ENCODE assay signal across 25 cellular contexts in genomic region chr9:93260290-93261066, GRCh38.
DNase-seq lines count a peak whose midpoint lies in the region; ATAC-seq and TF ChIP-seq lines count a peak whose summit lies in the region.
"Had no signal": no experiment of that assay in that cellular context is flagged by ENCODE, and none has a peak within 500 bp of the region (broad histone marks: within the 10 kb centered on the region; RNA-seq: fewer than 3 reads in every experiment).

No MANE protein-coding gene starts in this region.

- POLR2A ChIA-PET in SK-N-SH (lab: Yijun Ruan, JAX) (no interaction called here), PC-3 (lab: Charles Lee; ENCODE audit: unreplicated experiment) (no interaction called here)
- POLR2A ChIA-PET in activated CD4-positive, alpha-beta memory T cell treated with anti-CD3 and anti-CD28 coated beads, Interleukin-2, amount 10 ng/mL, durations not matched to agents 7 days and 5 days (lab: Charles Lee): no interaction called here
- POLR2A ChIA-PET in CD4-positive, alpha-beta T cell (lab: Charles Lee): no interaction called here

- ATAC-seq in SK-N-SH treated with all-trans-retinoic acid at 6 μM for 48 hours (no peak), PC-3 (no peak)
- no peak for ATAC-seq in CD4-positive, alpha-beta T cell (ENCODE audit: poor library complexity)
- ATAC-seq: gastrocnemius medialis, mucosa of descending colon, right cardiac atrium had no signal

- WGBS in SK-N-SH (ENCODE audit: low lambda C conversion rate): 80% methylated on average over 8 of the region's 12 CpGs
- 87% methylated on average over 12 of the region's 12 CpGs for WGBS in smooth muscle cell (ENCODE audit: low lambda C conversion rate)

- H3K9me2 ChIP-seq in SK-N-SH: no peaks in the 10 kb centered on the region
- H3K9me2 ChIP-seq in PC-3 (replicated peaks; ENCODE audit: low read length): no peaks in the 10 kb centered on the region

- no peaks in the 10 kb centered on the region for H3K4me1 Mint-ChIP-seq in activated CD4-positive, alpha-beta memory T cell treated with anti-CD3 and anti-CD28 coated beads, Interleukin-2, amount 10 ng/mL, durations not matched to agents 7 days and 5 days
- H3K4me1 Mint-ChIP-seq in osteocyte (ENCODE audit: unreplicated experiment): no peaks in the 10 kb centered on the region
- H3K4me1 Mint-ChIP-seq in CD4-positive, alpha-beta T cell (ENCODE audit: low read depth): peaks cover 9% of the 10 kb centered on the region
- H3K4me1 Mint-ChIP-seq: B cell had no signal

- no peaks in the 10 kb centered on the region for H3K9me3 ChIP-seq in SK-N-SH
- H3K9me3 ChIP-seq in PC-3 (ENCODE audit: low read length): no peaks in the 10 kb centered on the region
- H3K9me3 ChIP-seq in CD4-positive, alpha-beta T cell (ENCODE audit: control insufficient read depth, low read length): no peaks in the 10 kb centered on the region
- no peaks in the 10 kb centered on the region for H3K9me3 ChIP-seq in smooth muscle cell (replicated peaks; ENCODE audit: low read depth)
- H3K9me3 ChIP-seq: Caco-2, gastrocnemius medialis, mucosa of descending colon had no signal

- no peaks in the 10 kb centered on the region for H3K36me3 Mint-ChIP-seq in activated CD4-positive, alpha-beta memory T cell treated with anti-CD3 and anti-CD28 coated beads, Interleukin-2, amount 10 ng/mL, durations not matched to agents 7 days and 5 days (ENCODE audit: low read depth)
- no peaks in the 10 kb centered on the region for H3K36me3 Mint-ChIP-seq in osteocyte (ENCODE audit: unreplicated experiment)
- H3K36me3 Mint-ChIP-seq in CD4-positive, alpha-beta T cell (ENCODE audit: low read depth): no peaks in the 10 kb centered on the region

- H3K4me1 ChIP-seq in SK-N-SH (ENCODE audit: control insufficient read depth in 1 of 2, insufficient read depth in 2 of 2, low read depth in 1 of 2, low read length in 1 of 2): no peaks in the 10 kb centered on the region
- peaks cover 10% of the 10 kb centered on the region for H3K4me1 ChIP-seq in PC-3 (ENCODE audit: insufficient read depth, low read length)
- H3K4me1 ChIP-seq in smooth muscle cell (ENCODE audit: low read depth): no peaks in the 10 kb centered on the region
- H3K4me1 ChIP-seq: Caco-2, neural progenitor cell had no signal

- H3K4me2 ChIP-seq in SK-N-SH (no peak overlapping the region), PC-3 (ENCODE audit: low read length) (no peak overlapping the region), smooth muscle cell (no peak overlapping the region)
- H3K4me2 ChIP-seq: neural progenitor cell had no signal

- peak; percentile 17 for DNase-seq in SK-N-SH
- peak; percentile 15 for DNase-seq in D341Med (ENCODE audit: low spot score)
- peak; percentile 13 for DNase-seq in activated CD4-positive, alpha-beta memory T cell treated with anti-CD3 and anti-CD28 coated beads, Interleukin-2, amount 10 ng/mL, durations not matched to agents 7 days and 5 days
- DNase-seq in osteocyte (ENCODE audit: extremely low spot score, unreplicated experiment): peak; percentile 75
- DNase-seq in PC-3: no peak
- DNase-seq in CD4-positive, alpha-beta T cell: no peak
- DNase-seq in smooth muscle cell (lab: John Stamatoyannopoulos, UW; ENCODE audit: unreplicated experiment): no peak
- DNase-seq: 8988T; amniotic stem cell; Caco-2; caudate nucleus; gastrocnemius medialis; KG1; NCI-H1694 treated with DMSO at 0.1 percent for 48 hours; RPMI8226; stimulated activated CD4-positive, alpha-beta T cell treated with anti-CD3 and anti-CD28 coated beads, Interleukin-1b, Interleukin-23, amount 100 ng/mL, for 48 hours; stimulated activated naive CD4-positive, alpha-beta T cell treated with Interleukin-2 at 50 U/mL for 16 hours; trophoblast cell had no signal

- H3K4me3 ChIP-seq in SK-N-SH (ENCODE audit: low read depth in 2 of 2, low read length in 1 of 2): no peak overlapping the region
- H3K4me3 ChIP-seq in PC-3 (ENCODE audit: low read length): no peak overlapping the region
- H3K4me3 ChIP-seq in smooth muscle cell: no peak overlapping the region
- H3K4me3 ChIP-seq: dorsolateral prefrontal cortex, gastrocnemius medialis, mucosa of descending colon, neural progenitor cell had no signal

- H3K36me3 ChIP-seq in SK-N-SH (replicated peaks in 1 of 2; ENCODE audit: control insufficient read depth in 1 of 2, insufficient read depth in 2 of 2, low read length in 1 of 2): no peaks in the 10 kb centered on the region
- no peaks in the 10 kb centered on the region for H3K36me3 ChIP-seq in PC-3 (ENCODE audit: low read depth, low read length)
- H3K36me3 ChIP-seq in smooth muscle cell (ENCODE audit: low read depth): no peaks in the 10 kb centered on the region
- H3K36me3 ChIP-seq: gastrocnemius medialis, neural progenitor cell had no signal

- H2AFZ ChIP-seq in SK-N-SH (ENCODE audit: low read depth): no peak overlapping the region
- H2AFZ ChIP-seq in PC-3 (ENCODE audit: low read length): no peak overlapping the region
- H2AFZ ChIP-seq in smooth muscle cell (ENCODE audit: low read depth): no peak overlapping the region
- H2AFZ ChIP-seq: neural progenitor cell had no signal

- H3K27ac ChIP-seq in SK-N-SH (ENCODE audit: low read depth in 2 of 2, low read length in 1 of 2) (no peak overlapping the region), PC-3 (ENCODE audit: low read length) (no peak overlapping the region), smooth muscle cell (ENCODE audit: low read depth) (no peak overlapping the region)
- H3K27ac ChIP-seq in CD4-positive, alpha-beta T cell (ENCODE audit: low read depth, low read length): no peak overlapping the region
- H3K27ac ChIP-seq: dorsolateral prefrontal cortex, epithelial cell of prostate, neural progenitor cell had no signal

- no peak overlapping the region for H3K27ac Mint-ChIP-seq in activated CD4-positive, alpha-beta memory T cell treated with anti-CD3 and anti-CD28 coated beads, Interleukin-2, amount 10 ng/mL, durations not matched to agents 7 days and 5 days
- no peak overlapping the region for H3K27ac Mint-ChIP-seq in osteocyte (ENCODE audit: unreplicated experiment)
- no peak overlapping the region for H3K27ac Mint-ChIP-seq in CD4-positive, alpha-beta T cell
- H3K27ac Mint-ChIP-seq: B cell had no signal

- H3K9me3 Mint-ChIP-seq in activated CD4-positive, alpha-beta memory T cell treated with anti-CD3 and anti-CD28 coated beads, Interleukin-2, amount 10 ng/mL, durations not matched to agents 7 days and 5 days: no peaks in the 10 kb centered on the region
- H3K9me3 Mint-ChIP-seq in osteocyte (ENCODE audit: unreplicated experiment): no peaks in the 10 kb centered on the region
- H3K9me3 Mint-ChIP-seq in CD4-positive, alpha-beta T cell: no peaks in the 10 kb centered on the region
- H3K9me3 Mint-ChIP-seq: neural progenitor cell had no signal

- CTCF ChIA-PET in SK-N-SH (lab: Yijun Ruan, JAX) (interaction anchor here (1.1 to 1.4 kb wide), 2 partner anchors 10 to 43 kb away, joined by 4 to 6 read pairs; no protein-coding TSS in a partner anchor), PC-3 (lab: Charles Lee) (no interaction called here)
- CTCF ChIA-PET in activated CD4-positive, alpha-beta memory T cell treated with anti-CD3 and anti-CD28 coated beads, Interleukin-2, amount 10 ng/mL, durations not matched to agents 7 days and 5 days (lab: Charles Lee): no interaction called here
- CTCF ChIA-PET in CD4-positive, alpha-beta T cell (lab: Charles Lee): no interaction called here

- H3K79me2 ChIP-seq in SK-N-SH (ENCODE audit: insufficient read depth) (no peaks in the 10 kb centered on the region), PC-3 (ENCODE audit: low read length) (no peaks in the 10 kb centered on the region), smooth muscle cell (ENCODE audit: low read depth) (no peaks in the 10 kb centered on the region)

- H4K20me1 ChIP-seq in SK-N-SH (ENCODE audit: insufficient read depth) (no peaks in the 10 kb centered on the region), PC-3 (ENCODE audit: low read length) (no peaks in the 10 kb centered on the region), smooth muscle cell (ENCODE audit: low read depth) (no peaks in the 10 kb centered on the region)

- no peak overlapping the region for H3K4me3 Mint-ChIP-seq in activated CD4-positive, alpha-beta memory T cell treated with anti-CD3 and anti-CD28 coated beads, Interleukin-2, amount 10 ng/mL, durations not matched to agents 7 days and 5 days
- H3K4me3 Mint-ChIP-seq in osteocyte (ENCODE audit: unreplicated experiment): no peak overlapping the region
- no peak overlapping the region for H3K4me3 Mint-ChIP-seq in CD4-positive, alpha-beta T cell
- H3K4me3 Mint-ChIP-seq: B cell, neural progenitor cell had no signal

- H3K27me3 ChIP-seq in SK-N-SH (ENCODE audit: insufficient read depth) (no peaks in the 10 kb centered on the region), PC-3 (ENCODE audit: low read length) (no peaks in the 10 kb centered on the region), smooth muscle cell (ENCODE audit: low read depth) (no peaks in the 10 kb centered on the region)
- H3K27me3 ChIP-seq in CD4-positive, alpha-beta T cell (ENCODE audit: control insufficient read depth, insufficient read depth, low read length): no peaks in the 10 kb centered on the region
- H3K27me3 ChIP-seq: dorsolateral prefrontal cortex, gastrocnemius medialis, neural progenitor cell had no signal

- TF ChIP-seq CTCF in SK-N-SH (IDR thresholded peaks at IDR 0.05) (no peak), osteocyte (IDR thresholded peaks at IDR 0.05) (no peak), PC-3 (conservative IDR thresholded peaks at IDR 0.05; ENCODE audit: low read depth, low read length) (no peak), smooth muscle cell (IDR thresholded peaks at IDR 0.05; ENCODE audit: borderline replicate concordance, insufficient read depth, poor library complexity, severe bottlenecking) (no peak)
- no peak for TF ChIP-seq CTCF in CD4-positive, alpha-beta T cell (IDR thresholded peaks at IDR 0.05)

- TF ChIP-seq EP300 in SK-N-SH (IDR thresholded peaks at IDR 0.05; ENCODE audit: borderline replicate concordance in 1 of 2, low read depth in 1 of 2, low read length in 1 of 2): no peak

- no peaks in the 10 kb centered on the region for H3K27me3 Mint-ChIP-seq in activated CD4-positive, alpha-beta memory T cell treated with anti-CD3 and anti-CD28 coated beads, Interleukin-2, amount 10 ng/mL, durations not matched to agents 7 days and 5 days
- H3K27me3 Mint-ChIP-seq in osteocyte (ENCODE audit: unreplicated experiment): no peaks in the 10 kb centered on the region
- no peaks in the 10 kb centered on the region for H3K27me3 Mint-ChIP-seq in CD4-positive, alpha-beta T cell
- H3K27me3 Mint-ChIP-seq: B cell had no signal

- TF ChIP-seq RAD21 in SK-N-SH (IDR thresholded peaks at IDR 0.05; ENCODE audit: low read length): no peak

- no peaks in the 10 kb centered on the region for H3F3A ChIP-seq in SK-N-SH (replicated peaks; ENCODE audit: insufficient read depth)
- no peaks in the 10 kb centered on the region for H3F3A ChIP-seq in PC-3 (ENCODE audit: low read length, unreplicated experiment)
- H3F3A ChIP-seq in smooth muscle cell (ENCODE audit: low read depth): no peaks in the 10 kb centered on the region

- H3K9ac ChIP-seq in SK-N-SH (no peak overlapping the region), PC-3 (ENCODE audit: low read length) (no peak overlapping the region), smooth muscle cell (ENCODE audit: low read depth) (no peak overlapping the region)
- H3K9ac ChIP-seq: neural progenitor cell had no signal

- BruUV-seq in PC-3 (replicated peaks; lab: Mats Ljungman, UMichigan): no TSS peak

- intact Hi-C loops in PC-3 (cut with micrococcal nuclease): no loop called here
- intact Hi-C loops in CD4-positive, alpha-beta T cell (cut with DNase I, micrococcal nuclease): no loop called here

Comparison
In these comparisons a context has a peak if more than half of its experiments do, and no peak if none do; other contexts are left out.
1. DNase-seq: peak in SK-N-SH (single experiment), D341Med (single experiment), activated CD4-positive, alpha-beta memory T cell treated with anti-CD3 and anti-CD28 coated beads, Interleukin-2, amount 10 ng/mL, durations not matched to agents 7 days and 5 days (single experiment) and osteocyte (single experiment); none in PC-3 (single experiment), CD4-positive, alpha-beta T cell (0 of 10) and smooth muscle cell (single experiment).